ENCODE assay signal across 8 cellular contexts in the genomic region with DNA sequence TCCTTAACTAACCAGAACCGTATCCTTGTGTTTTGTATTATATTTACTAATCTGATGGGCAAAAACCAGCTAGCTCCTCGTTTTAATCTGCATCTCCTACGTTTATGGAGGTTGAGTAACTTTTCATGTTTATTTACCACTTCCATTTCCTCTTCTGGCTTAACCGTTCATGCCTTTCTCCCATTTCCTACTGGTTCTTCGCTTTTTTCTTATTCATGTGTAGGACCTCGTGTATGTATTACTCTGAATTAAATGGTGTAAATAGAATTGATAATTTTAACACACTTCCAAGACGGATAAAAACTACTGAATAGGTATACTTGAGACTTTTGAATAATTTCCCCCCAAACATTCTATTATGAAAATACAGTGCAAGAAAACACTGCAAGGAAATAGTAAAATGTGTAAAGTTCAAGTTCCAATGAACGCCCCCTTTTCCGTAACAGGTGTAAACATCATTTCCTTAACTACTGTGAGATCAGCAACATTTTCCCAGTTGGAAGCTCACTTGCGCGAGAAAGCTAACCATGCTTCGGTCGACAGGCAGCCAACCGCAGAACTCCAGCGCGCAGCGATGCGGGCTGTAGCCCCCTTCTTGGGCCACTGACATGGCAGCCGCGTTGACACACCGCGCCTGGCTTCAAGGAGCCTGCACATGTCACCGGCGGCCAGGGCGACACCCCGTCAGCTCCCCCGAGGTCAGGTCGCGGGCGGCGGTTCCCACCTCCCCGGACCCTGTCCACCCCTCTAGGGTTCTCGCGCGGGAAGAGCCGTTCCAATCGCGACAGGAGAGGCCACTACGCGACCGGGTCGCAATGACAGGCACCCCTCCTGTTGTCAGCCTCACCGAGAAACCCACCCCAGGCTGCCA. TPM values are rescaled to one million over a fixed set of nuclear protein-coding genes. Genes with fewer than 3 reads are reported as not detected.
DNase-seq lines count a peak whose midpoint lies in the region; ATAC-seq and TF ChIP-seq lines count a peak whose summit lies in the region.

No MANE protein-coding gene starts in this region.

- H3K36me3 ChIP-seq in fibroblast of lung (ENCODE audit: control insufficient read depth, insufficient read depth, low read length), result no peaks in the 10 kb centered on the region
- H3K36me3 ChIP-seq in testis (ENCODE audit: low read depth, missing control alignments), result no peaks in the 10 kb centered on the region

- peak overlapping the region; percentile 81 for H2AFZ ChIP-seq in fibroblast of lung (ENCODE audit: low read length)

- no peaks in the 10 kb centered on the region for H3K9me3 Mint-ChIP-seq in natural killer cell

- peak overlapping the region; percentile 97 for H3K9ac ChIP-seq in fibroblast of lung (ENCODE audit: insufficient read depth, low read length)

- peaks cover 0 to 16% of the 10 kb centered on the region in 2 donors for H3K27me3 Mint-ChIP-seq in natural killer cell (ENCODE audit: low read depth in 2 of 2)

- H3K4me3 ChIP-seq in fibroblast of lung (replicated peaks in 1 of 4; ENCODE audit: control extremely low read depth in 1 of 4, insufficient read depth in 1 of 4, low read depth in 3 of 4, low read length in 4 of 4) (peak overlapping the region; percentile 79 to 94 (median 88)), testis (peak overlapping the region; percentile 93 to 99)

- DNase-seq in NCI-H526 treated with DMSO at 0.1 percent for 48 hours (lab: John Stamatoyannopoulos, UW) (peak; percentile 91), activated T-cell treated with anti-CD3 and anti-CD28 coated beads for 4 hours (peak; percentile 17), fibroblast of lung (ENCODE audit: low read depth in 2 of 2) (peak; percentile 28 to 43), natural killer cell (no peak), testis (peak; percentile 48)

- H3K27ac ChIP-seq in fibroblast of lung (ENCODE audit: insufficient read depth, low read length) (peak overlapping the region; percentile 97), testis (peak overlapping the region; percentile 79 to 93)

- TF ChIP-seq POLR2A in testis (IDR thresholded peaks at IDR 0.05), result no peak

- H3K4me3 Mint-ChIP-seq in natural killer cell, result peak overlapping the region; percentile 96

- H3K4me1 ChIP-seq in fibroblast of lung (ENCODE audit: control insufficient read depth, extremely low read depth, insufficient read depth, low read length), result no peaks in the 10 kb centered on the region
- H3K4me1 ChIP-seq in testis, result no peaks in the 10 kb centered on the region

- H3K4me1 Mint-ChIP-seq in natural killer cell, result peaks cover 32 to 33% of the 10 kb centered on the region in 2 donors

- peak overlapping the region; percentile 61 for H3K4me2 ChIP-seq in fibroblast of lung (ENCODE audit: extremely low read depth, insufficient read depth, low read length)

- ATAC-seq in GM18511 (IDR thresholded peaks at IDR 0.05; ENCODE audit: unreplicated experiment) (peak; percentile 21), HG02870 (IDR thresholded peaks at IDR 0.05; ENCODE audit: unreplicated experiment) (peak; percentile 4), natural killer cell (peak in 1 of 3 donors; percentile 5), HG03469 (IDR thresholded peaks at IDR 0.05; ENCODE audit: unreplicated experiment) (no peak)

- H3K9me3 ChIP-seq in fibroblast of lung (ENCODE audit: control insufficient read depth, insufficient read depth, low read depth, low read length) (no peaks in the 10 kb centered on the region), testis (no peaks in the 10 kb centered on the region)

- no peaks in the 10 kb centered on the region for H3K27me3 ChIP-seq in fibroblast of lung (ENCODE audit: control insufficient read depth, insufficient read depth, low read length)
- H3K27me3 ChIP-seq in testis, result no peaks in the 10 kb centered on the region

- peaks cover 26% of the 10 kb centered on the region for H3K79me2 ChIP-seq in fibroblast of lung (ENCODE audit: control insufficient read depth, insufficient read depth, low read length)

- no peaks in the 10 kb centered on the region for H4K20me1 ChIP-seq in fibroblast of lung (ENCODE audit: control insufficient read depth, extremely low read depth, insufficient read depth, low read length)

- H3K27ac Mint-ChIP-seq in natural killer cell, result peak overlapping the region; percentile 80 to 96

- H3K36me3 Mint-ChIP-seq in natural killer cell, result no peaks in the 10 kb centered on the region

- intact Hi-C loops in natural killer cell (cut with micrococcal nuclease), result loop anchor here (1.0 kb wide), 1 partner anchor 403 kb away; a partner anchor contains a TSS
- intact Hi-C loops in testis (cut with DNase I; ENCODE audit: low total_unique reads), result no loop called here

- 2 to 3% methylated on average over 27 to 43 of the region's 43 CpGs for WGBS in testis, 2 donors

- TF ChIP-seq CTCF in fibroblast of lung (conservative IDR thresholded peaks at IDR 0.05 in 1 of 2, IDR thresholded peaks at IDR 0.05 in 1 of 2; ENCODE audit: low read depth in 1 of 2, low read length in 2 of 2) (no peak), natural killer cell (IDR thresholded peaks at IDR 0.05) (no peak), testis (IDR thresholded peaks at IDR 0.05) (no peak)

RNA-seq across cellular contexts. Expression of a gene that starts 0.8 kb away (rescaled TPM):
- 47.9 and 52.4 TPM in 2 replicates for total RNA-seq in fibroblast of lung
- 27.0 and 40.2 TPM in 2 replicates for polyA plus RNA-seq in fibroblast of lung
- polyA plus RNA-seq in fibroblast of lung (2012), result 14.1 and 19.8 TPM in 2 replicates
- polyA minus RNA-seq in fibroblast of lung (ENCODE audit: low replicate concordance), result 15.7 and 23.1 TPM in 2 replicates
- 10 to 100 TPM in 2 of 3 donors, 1 to 10 TPM in 1; 8.9 to 15.4 (median 15.1) TPM for total RNA-seq in natural killer cell
- total RNA-seq in testis, result 10 to 100 TPM; 23.5 to 41.0 TPM
- 20.7 TPM for polyA plus RNA-seq in testis (ENCODE audit: insufficient read depth, low read depth, low replicate concordance)
